ENCODE assay signal across 5 cellular contexts in the genomic region with DNA sequence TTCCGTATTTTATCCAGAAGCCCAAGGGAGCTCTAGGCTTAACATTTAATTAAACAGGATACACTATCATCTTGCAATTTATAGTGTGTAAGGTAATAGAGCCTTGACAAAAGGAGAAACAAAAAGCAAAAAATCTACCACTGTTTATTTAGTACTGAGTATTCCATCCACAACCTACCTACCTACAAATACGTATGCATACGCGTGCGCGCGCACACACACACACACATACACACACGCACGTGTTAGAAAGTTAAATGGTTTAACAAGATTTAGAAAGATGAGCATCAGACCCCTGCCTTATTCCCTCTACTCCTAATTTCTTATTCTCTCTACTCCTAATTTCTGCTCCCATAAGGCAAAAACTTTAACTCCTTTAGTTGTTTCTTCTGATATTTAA.
"Had no signal": no experiment of that assay in that cellular context is flagged by ENCODE, and none has a peak within 500 bp of the region (broad histone marks: within the 10 kb centered on the region; RNA-seq: fewer than 3 reads in every experiment).

No MANE protein-coding gene starts in this region.

- H3K27ac Mint-ChIP-seq: GM23338, H9 had no signal

- H3K4me3 Mint-ChIP-seq: GM23338, H9 had no signal

- H3K9me3 Mint-ChIP-seq: GM23338, H9 had no signal

- ATAC-seq: GM23338, K562 had no signal

- DNase-seq: H9, HCEC 1CT, IMR-90 had no signal

- H2AFZ ChIP-seq: GM23338 had no signal

- H3K4me2 ChIP-seq: GM23338 had no signal

- H3K4me3 ChIP-seq: GM23338, K562 had no signal
